17 cellular contexts compared by ENCODE assay signal in genomic region chr12:120554658-120555057, GRCh38. TPM values are rescaled to one million over a fixed set of nuclear protein-coding genes. Genes with fewer than 3 reads are reported as not detected.
DNase-seq lines count a peak whose midpoint lies in the region.
"Had no signal": no experiment of that assay in that cellular context is flagged by ENCODE, and none has a peak within 500 bp of the region (broad histone marks: within the 10 kb centered on the region; RNA-seq: fewer than 3 reads in every experiment).

No MANE protein-coding gene starts in this region.

- H2BK12ac ChIP-seq in neuronal stem cell (ENCODE audit: low read length): no peak overlapping the region

- no peak overlapping the region for H2BK120ac ChIP-seq in neuronal stem cell (ENCODE audit: low read depth, low read length)

- H3K4me2 ChIP-seq in neuronal stem cell (ENCODE audit: insufficient read depth, low read length, poor library complexity, severe bottlenecking): no peak overlapping the region

- H3K27ac Mint-ChIP-seq in activated CD4-positive, alpha-beta memory T cell treated with anti-CD3 and anti-CD28 coated beads, Interleukin-2, amount 10 ng/mL, durations not matched to agents 7 days and 5 days: peak overlapping the region; percentile 14
- no peak overlapping the region for H3K27ac Mint-ChIP-seq in activated CD4-positive, alpha-beta memory T cell treated with anti-CD3 and anti-CD28 coated beads for 36 hours

- CTCF ChIA-PET in activated CD4-positive, alpha-beta memory T cell treated with anti-CD3 and anti-CD28 coated beads, Interleukin-2, amount 10 ng/mL, durations not matched to agents 7 days and 5 days (lab: Charles Lee): no interaction called here
- CTCF ChIA-PET in activated CD4-positive, alpha-beta memory T cell treated with anti-CD3 and anti-CD28 coated beads for 36 hours (lab: Charles Lee): interaction anchor here (1.3 kb wide), 1 partner anchor 92 kb away, joined by 3 read pairs; no protein-coding TSS in a partner anchor

- H3K36me3 Mint-ChIP-seq in activated CD4-positive, alpha-beta memory T cell treated with anti-CD3 and anti-CD28 coated beads, Interleukin-2, amount 10 ng/mL, durations not matched to agents 7 days and 5 days (ENCODE audit: low read depth): peaks cover 46% of the 10 kb centered on the region
- H3K36me3 Mint-ChIP-seq in activated CD4-positive, alpha-beta memory T cell treated with anti-CD3 and anti-CD28 coated beads for 36 hours: peaks cover 31% of the 10 kb centered on the region

- H3K9me3 ChIP-seq in subcutaneous abdominal adipose tissue (ENCODE audit: control insufficient read depth in 5 of 5, low read length in 5 of 5) (no peaks in the 10 kb centered on the region), neuronal stem cell (replicated peaks in 1 of 2; ENCODE audit: control insufficient read depth in 2 of 2, insufficient read depth in 1 of 2, low read depth in 1 of 2, low read length in 2 of 2) (no peaks in the 10 kb centered on the region)
- H3K9me3 ChIP-seq: MG63 had no signal

- no peaks in the 10 kb centered on the region for H3K9me3 Mint-ChIP-seq in activated CD4-positive, alpha-beta memory T cell treated with anti-CD3 and anti-CD28 coated beads, Interleukin-2, amount 10 ng/mL, durations not matched to agents 7 days and 5 days
- H3K9me3 Mint-ChIP-seq in activated CD4-positive, alpha-beta memory T cell treated with anti-CD3 and anti-CD28 coated beads for 36 hours: no peaks in the 10 kb centered on the region
- H3K9me3 Mint-ChIP-seq: CD8-positive, alpha-beta memory T cell had no signal

- no peak overlapping the region for H2BK15ac ChIP-seq in neuronal stem cell (ENCODE audit: low read length)

- H3K27ac ChIP-seq in subcutaneous abdominal adipose tissue (ENCODE audit: low read depth, low read length): peak overlapping the region; percentile 28
- H3K27ac ChIP-seq in neuronal stem cell (replicated peaks; ENCODE audit: low read length): no peak overlapping the region
- H3K27ac ChIP-seq: 22Rv1 had no signal

- H3K79me1 ChIP-seq in neuronal stem cell (ENCODE audit: low read depth, low read length): peaks cover 1% of the 10 kb centered on the region

- peaks cover 10% of the 10 kb centered on the region for H3K4me1 Mint-ChIP-seq in activated CD4-positive, alpha-beta memory T cell treated with anti-CD3 and anti-CD28 coated beads, Interleukin-2, amount 10 ng/mL, durations not matched to agents 7 days and 5 days
- no peaks in the 10 kb centered on the region for H3K4me1 Mint-ChIP-seq in activated CD4-positive, alpha-beta memory T cell treated with anti-CD3 and anti-CD28 coated beads for 36 hours (ENCODE audit: low read depth)

- no peak overlapping the region for H3K4ac ChIP-seq in neuronal stem cell (ENCODE audit: low read length)

- no peaks in the 10 kb centered on the region for H3K27me3 ChIP-seq in subcutaneous abdominal adipose tissue (ENCODE audit: control insufficient read depth in 5 of 5, insufficient read depth in 4 of 5, low read length in 5 of 5)
- no peaks in the 10 kb centered on the region for H3K27me3 ChIP-seq in neuronal stem cell (ENCODE audit: control insufficient read depth in 3 of 3, insufficient read depth in 3 of 3, low read depth in 1 of 3, low read length in 3 of 3)
- H3K27me3 ChIP-seq: MG63 had no signal

- no peak overlapping the region for H3K4me3 Mint-ChIP-seq in activated CD4-positive, alpha-beta memory T cell treated with anti-CD3 and anti-CD28 coated beads, Interleukin-2, amount 10 ng/mL, durations not matched to agents 7 days and 5 days
- H3K4me3 Mint-ChIP-seq in activated CD4-positive, alpha-beta memory T cell treated with anti-CD3 and anti-CD28 coated beads for 36 hours: no peak overlapping the region
- H3K4me3 Mint-ChIP-seq: CD8-positive, alpha-beta memory T cell had no signal

- H3K4me3 ChIP-seq in subcutaneous abdominal adipose tissue (ENCODE audit: low read depth in 1 of 5, low read length in 5 of 5) (no peak overlapping the region), neuronal stem cell (ENCODE audit: low read length in 2 of 2) (no peak overlapping the region)
- H3K4me3 ChIP-seq: MG63 had no signal

- H3K36me3 ChIP-seq in subcutaneous abdominal adipose tissue (ENCODE audit: control insufficient read depth in 5 of 5, insufficient read depth in 5 of 5, low read length in 5 of 5) (peaks cover 12 to 45% (median 38%) of the 10 kb centered on the region in 5 donors), neuronal stem cell (replicated peaks in 1 of 2; ENCODE audit: control insufficient read depth in 2 of 2, insufficient read depth in 2 of 2, low read length in 2 of 2) (peaks cover 23 to 79% of the 10 kb centered on the region in 2 donors)

- no peak overlapping the region for H2AFZ ChIP-seq in neuronal stem cell (ENCODE audit: low read length)

- no peak overlapping the region for H4K8ac ChIP-seq in neuronal stem cell (ENCODE audit: low read depth, low read length)

- no peaks in the 10 kb centered on the region for H3K27me3 Mint-ChIP-seq in activated CD4-positive, alpha-beta memory T cell treated with anti-CD3 and anti-CD28 coated beads, Interleukin-2, amount 10 ng/mL, durations not matched to agents 7 days and 5 days
- H3K27me3 Mint-ChIP-seq in activated CD4-positive, alpha-beta memory T cell treated with anti-CD3 and anti-CD28 coated beads for 36 hours: no peaks in the 10 kb centered on the region
- H3K27me3 Mint-ChIP-seq: CD8-positive, alpha-beta memory T cell had no signal

- H3K18ac ChIP-seq in neuronal stem cell (ENCODE audit: low read length): no peak overlapping the region

- H3K14ac ChIP-seq in neuronal stem cell (ENCODE audit: low read length): no peak overlapping the region

- H3K4me1 ChIP-seq in subcutaneous abdominal adipose tissue (ENCODE audit: control insufficient read depth in 5 of 5, insufficient read depth in 5 of 5, low read length in 5 of 5) (peaks cover 0 to 33% (median 24%) of the 10 kb centered on the region in 5 donors), neuronal stem cell (ENCODE audit: control insufficient read depth in 2 of 2, insufficient read depth in 1 of 2, low read depth in 1 of 2, low read length in 2 of 2) (no peaks in the 10 kb centered on the region)

- WGBS in neuronal stem cell (ENCODE audit: extremely low coverage in 2 of 2, insufficient read length in 2 of 2, insufficient replicate concordance in 1 of 2), 2 donors: no CpG with 5 or more reads among the region's 1 CpG

- no peak overlapping the region for H4K91ac ChIP-seq in neuronal stem cell (ENCODE audit: low read depth, low read length, poor library complexity)

- intact Hi-C loops in activated CD4-positive, alpha-beta memory T cell treated with anti-CD3 and anti-CD28 coated beads for 36 hours (cut with micrococcal nuclease): no loop called here

- H2BK5ac ChIP-seq in neuronal stem cell (ENCODE audit: low read length): no peak overlapping the region

- POLR2A ChIA-PET in activated CD4-positive, alpha-beta memory T cell treated with anti-CD3 and anti-CD28 coated beads, Interleukin-2, amount 10 ng/mL, durations not matched to agents 7 days and 5 days (lab: Charles Lee): interaction anchor here (1.0 to 1.3 kb wide), 2 partner anchors 16 to 20 kb away, joined by 3 read pairs; a partner anchor contains a TSS
- POLR2A ChIA-PET in activated CD4-positive, alpha-beta memory T cell treated with anti-CD3 and anti-CD28 coated beads for 36 hours (lab: Charles Lee): no interaction called here

- H3K9ac ChIP-seq in subcutaneous abdominal adipose tissue (ENCODE audit: low read length in 5 of 5) (peak overlapping the region in 1 of 5 donors; percentile 9), neuronal stem cell (ENCODE audit: low read depth, low read length, poor library complexity) (no peak overlapping the region)

- H3K23ac ChIP-seq in neuronal stem cell (ENCODE audit: low read depth, low read length, poor library complexity): no peak overlapping the region

- no peak for DNase-seq in activated CD4-positive, alpha-beta memory T cell treated with anti-CD3 and anti-CD28 coated beads, Interleukin-2, amount 10 ng/mL, durations not matched to agents 7 days and 5 days
- DNase-seq in activated CD4-positive, alpha-beta memory T cell treated with anti-CD3 and anti-CD28 coated beads for 36 hours: no peak
- DNase-seq in globus pallidus (ENCODE audit: low spot score): peak; percentile 26
- DNase-seq in myocyte (ENCODE audit: low read depth): peak; percentile 86
- DNase-seq in NCI-H2171 treated with DMSO at 0.1 percent for 48 hours (lab: John Stamatoyannopoulos, UW): no peak
- DNase-seq in NCI-H1105 (lab: John Stamatoyannopoulos, UW): no peak
- DNase-seq in neuronal stem cell (ENCODE audit: low spot score): no peak
- DNase-seq: CD8-positive, alpha-beta memory T cell; DND-41; GDM1; HCEC 1CT; MG63; NCI-H1105 treated with DMSO at 0.1 percent for 48 hours; NCI-H187; NCI-H446 treated with DMSO at 0.1 percent for 48 hours had no signal

- no peak overlapping the region for H2AK5ac ChIP-seq in neuronal stem cell (ENCODE audit: low read depth, low read length)

RNA-seq across cellular contexts. Expression of gene RNF10, which starts 20.5 kb away (rescaled TPM):
- total RNA-seq in activated CD4-positive, alpha-beta memory T cell treated with anti-CD3 and anti-CD28 coated beads, Interleukin-2, amount 10 ng/mL, durations not matched to agents 7 days and 5 days: 100 to 1,000 TPM; 225 to 229 TPM
- total RNA-seq in activated CD4-positive, alpha-beta memory T cell treated with anti-CD3 and anti-CD28 coated beads for 36 hours: 100 to 1,000 TPM; 188 to 210 TPM
- 89.2 and 109 TPM in 2 replicates for total RNA-seq in myocyte
- polyA plus RNA-seq in myocyte (2012): 229 TPM
- polyA plus RNA-seq in neuronal stem cell (2013, experiment 1 of 2): 124 TPM
- 123 TPM for polyA plus RNA-seq in neuronal stem cell (2013, experiment 2 of 2)

RNA-seq across cellular contexts. Expression of gene COQ5, which starts 25.7 kb away (rescaled TPM):
- total RNA-seq in activated CD4-positive, alpha-beta memory T cell treated with anti-CD3 and anti-CD28 coated beads, Interleukin-2, amount 10 ng/mL, durations not matched to agents 7 days and 5 days: 10 to 100 TPM; 30.3 to 30.8 TPM
- 10 to 100 TPM; 30.1 to 31.6 TPM for total RNA-seq in activated CD4-positive, alpha-beta memory T cell treated with anti-CD3 and anti-CD28 coated beads for 36 hours
- 28.6 and 30.5 TPM in 2 replicates for total RNA-seq in myocyte
- polyA plus RNA-seq in myocyte (2012): 48.2 TPM
- 46.5 TPM for polyA plus RNA-seq in neuronal stem cell (2013, experiment 1 of 2)
- 46.1 TPM for polyA plus RNA-seq in neuronal stem cell (2013, experiment 2 of 2)

RNA-seq across cellular contexts. Expression of gene POP5, which starts 26.5 kb away (rescaled TPM):
- total RNA-seq in activated CD4-positive, alpha-beta memory T cell treated with anti-CD3 and anti-CD28 coated beads, Interleukin-2, amount 10 ng/mL, durations not matched to agents 7 days and 5 days: 10 to 100 TPM; 37.6 to 38.8 TPM
- 10 to 100 TPM; 54.1 to 55.7 TPM for total RNA-seq in activated CD4-positive, alpha-beta memory T cell treated with anti-CD3 and anti-CD28 coated beads for 36 hours
- total RNA-seq in myocyte: 23.8 and 29.6 TPM in 2 replicates
- polyA plus RNA-seq in myocyte (2012): 71.5 TPM
- 29.0 TPM for polyA plus RNA-seq in neuronal stem cell (2013, experiment 1 of 2)
- polyA plus RNA-seq in neuronal stem cell (2013, experiment 2 of 2): 30.3 TPM

RNA-seq across cellular contexts. Expression of gene DYNLL1, which starts 58.7 kb away (rescaled TPM):
- 100 to 1,000 TPM; 209 to 216 TPM for total RNA-seq in activated CD4-positive, alpha-beta memory T cell treated with anti-CD3 and anti-CD28 coated beads, Interleukin-2, amount 10 ng/mL, durations not matched to agents 7 days and 5 days
- 100 to 1,000 TPM; 176 to 184 TPM for total RNA-seq in activated CD4-positive, alpha-beta memory T cell treated with anti-CD3 and anti-CD28 coated beads for 36 hours
- total RNA-seq in myocyte: 329 and 397 TPM in 2 replicates
- 759 TPM for polyA plus RNA-seq in myocyte (2012)
- polyA plus RNA-seq in neuronal stem cell (2013, experiment 1 of 2): 268 TPM
- polyA plus RNA-seq in neuronal stem cell (2013, experiment 2 of 2): 269 TPM

Comparison
In these comparisons a context has a peak if more than half of its experiments do, and no peak if none do; other contexts are left out.
1. DNase-seq: peak in globus pallidus (single experiment) and myocyte (single experiment); none in activated CD4-positive, alpha-beta memory T cell treated with anti-CD3 and anti-CD28 coated beads, Interleukin-2, amount 10 ng/mL, durations not matched to agents 7 days and 5 days (single experiment), activated CD4-positive, alpha-beta memory T cell treated with anti-CD3 and anti-CD28 coated beads for 36 hours (single experiment), NCI-H2171 treated with DMSO at 0.1 percent for 48 hours (single experiment), NCI-H1105 (single experiment) and neuronal stem cell (single experiment).